ENCODE assay signal across 8 cellular contexts in genomic region chr1:200510228-200510623, GRCh38.
DNase-seq lines count a peak whose midpoint lies in the region; ATAC-seq, FAIRE-seq and TF ChIP-seq lines count a peak whose summit lies in the region.

No MANE protein-coding gene starts in this region.

- H3K36me3 Mint-ChIP-seq in CD14-positive monocyte (no peaks in the 10 kb centered on the region), mesothelial cell of epicardium (no peaks in the 10 kb centered on the region)
- H3K36me3 Mint-ChIP-seq in activated CD4-positive, alpha-beta memory T cell treated with anti-CD3 and anti-CD28 coated beads, Interleukin-2, amount 10 ng/mL, durations not matched to agents 7 days and 5 days (ENCODE audit: low read depth): no peaks in the 10 kb centered on the region

- intact Hi-C loops in CD14-positive monocyte (cut with micrococcal nuclease): no loop called here

- H3K4me3 ChIP-seq in effector memory CD4-positive, alpha-beta T cell (ENCODE audit: insufficient read depth, low read depth, low read length, poor library complexity, severe bottlenecking): no peak overlapping the region

- TF ChIP-seq CTCF in CD14-positive monocyte (IDR thresholded peaks at IDR 0.05) (peak; percentile 96), mesothelial cell of epicardium (IDR thresholded peaks at IDR 0.05; ENCODE audit: unreplicated experiment) (peak; percentile 94)

- no peaks in the 10 kb centered on the region for H3K36me3 ChIP-seq in effector memory CD4-positive, alpha-beta T cell (ENCODE audit: control insufficient read depth, insufficient read depth, low read length)

- peak; percentile 82 for ATAC-seq in HG03521 (IDR thresholded peaks at IDR 0.05; ENCODE audit: unreplicated experiment)

- H3K27ac Mint-ChIP-seq in CD14-positive monocyte (no peak overlapping the region), mesothelial cell of epicardium (no peak overlapping the region)
- no peak overlapping the region for H3K27ac Mint-ChIP-seq in activated CD4-positive, alpha-beta memory T cell treated with anti-CD3 and anti-CD28 coated beads, Interleukin-2, amount 10 ng/mL, durations not matched to agents 7 days and 5 days

- H3K27ac ChIP-seq in effector memory CD4-positive, alpha-beta T cell (ENCODE audit: insufficient read depth, low read length, poor library complexity, severe bottlenecking): no peak overlapping the region

- CTCF ChIA-PET in activated CD4-positive, alpha-beta memory T cell treated with anti-CD3 and anti-CD28 coated beads, Interleukin-2, amount 10 ng/mL, durations not matched to agents 7 days and 5 days (lab: Charles Lee): interaction anchor here (0.7 to 2.7 kb wide), 12 partner anchors 9 to 826 kb away, joined by 3 to 20 read pairs (median 5); no protein-coding TSS in a partner anchor

- H3K9me3 ChIP-seq in effector memory CD4-positive, alpha-beta T cell (ENCODE audit: control insufficient read depth, low read length): no peaks in the 10 kb centered on the region

- no peak overlapping the region for H3K4me3 Mint-ChIP-seq in CD14-positive monocyte
- no peak overlapping the region for H3K4me3 Mint-ChIP-seq in activated CD4-positive, alpha-beta memory T cell treated with anti-CD3 and anti-CD28 coated beads, Interleukin-2, amount 10 ng/mL, durations not matched to agents 7 days and 5 days
- H3K4me3 Mint-ChIP-seq in mesothelial cell of epicardium: no peak overlapping the region

- FAIRE-seq in GM19239 (lab: Jason Lieb, UNC): peak; percentile 92

- H3K27me3 Mint-ChIP-seq in CD14-positive monocyte (ENCODE audit: low read depth in 3 of 3): peaks cover 3 to 8% (median 6%) of the 10 kb centered on the region in 3 donors
- peaks cover 41% of the 10 kb centered on the region for H3K27me3 Mint-ChIP-seq in activated CD4-positive, alpha-beta memory T cell treated with anti-CD3 and anti-CD28 coated beads, Interleukin-2, amount 10 ng/mL, durations not matched to agents 7 days and 5 days
- peaks cover 50% of the 10 kb centered on the region for H3K27me3 Mint-ChIP-seq in mesothelial cell of epicardium (ENCODE audit: low read depth)

- DNase-seq in CD14-positive monocyte (ENCODE audit: low spot score) (peak; percentile 63), GM19239 (ENCODE audit: insufficient read length, low spot score) (peak; percentile 74), NCI-H748 (lab: John Stamatoyannopoulos, UW; ENCODE audit: unreplicated experiment) (peak; percentile 77), mesothelial cell of epicardium (ENCODE audit: low spot score in 2 of 2, unreplicated experiment in 2 of 2) (peak; percentile 27 to 78)
- peak; percentile 69 for DNase-seq in activated CD4-positive, alpha-beta memory T cell treated with anti-CD3 and anti-CD28 coated beads, Interleukin-2, amount 10 ng/mL, durations not matched to agents 7 days and 5 days
- peak; percentile 16 to 57 (median 23) for DNase-seq in effector memory CD4-positive, alpha-beta T cell
- peak; percentile 14 to 33 for DNase-seq in stimulated activated CD8-positive, alpha-beta memory T cell treated with anti-CD3 and anti-CD28 coated beads, Interleukin-4, amount 100 ng/mL, for 1 hour (ENCODE audit: low read depth in 2 of 2, low spot score in 1 of 2)

- POLR2A ChIA-PET in activated CD4-positive, alpha-beta memory T cell treated with anti-CD3 and anti-CD28 coated beads, Interleukin-2, amount 10 ng/mL, durations not matched to agents 7 days and 5 days (lab: Charles Lee): no interaction called here

- H3K27me3 ChIP-seq in effector memory CD4-positive, alpha-beta T cell (replicated peaks; ENCODE audit: control insufficient read depth, insufficient read depth, low read length, poor library complexity, severe bottlenecking): no peaks in the 10 kb centered on the region

- H3K4me1 ChIP-seq in effector memory CD4-positive, alpha-beta T cell (ENCODE audit: control insufficient read depth, insufficient read depth, low read length, poor library complexity, severe bottlenecking): no peaks in the 10 kb centered on the region

- H3K9me3 Mint-ChIP-seq in CD14-positive monocyte (peaks cover 0 to 1% (median 0%) of the 10 kb centered on the region in 7 donors), mesothelial cell of epicardium (no peaks in the 10 kb centered on the region)
- no peaks in the 10 kb centered on the region for H3K9me3 Mint-ChIP-seq in activated CD4-positive, alpha-beta memory T cell treated with anti-CD3 and anti-CD28 coated beads, Interleukin-2, amount 10 ng/mL, durations not matched to agents 7 days and 5 days

- H3K4me1 Mint-ChIP-seq in CD14-positive monocyte (no peaks in the 10 kb centered on the region), mesothelial cell of epicardium (no peaks in the 10 kb centered on the region)
- H3K4me1 Mint-ChIP-seq in activated CD4-positive, alpha-beta memory T cell treated with anti-CD3 and anti-CD28 coated beads, Interleukin-2, amount 10 ng/mL, durations not matched to agents 7 days and 5 days: no peaks in the 10 kb centered on the region

Comparison
In these comparisons a context has a peak if more than half of its experiments do, and no peak if none do; other contexts are left out.
1. DNase-seq: peak in every context shown above with its lines; median percentile 77 in NCI-H748; 74 in GM19239; 69 in activated CD4-positive, alpha-beta memory T cell treated with anti-CD3 and anti-CD28 coated beads, Interleukin-2, amount 10 ng/mL, durations not matched to agents 7 days and 5 days; 63 in CD14-positive monocyte; 52 in mesothelial cell of epicardium; 24 in stimulated activated CD8-positive, alpha-beta memory T cell treated with anti-CD3 and anti-CD28 coated beads, Interleukin-4, amount 100 ng/mL, for 1 hour; 23 in effector memory CD4-positive, alpha-beta T cell.